8 cellular contexts compared by ENCODE assay signal in the genomic region with DNA sequence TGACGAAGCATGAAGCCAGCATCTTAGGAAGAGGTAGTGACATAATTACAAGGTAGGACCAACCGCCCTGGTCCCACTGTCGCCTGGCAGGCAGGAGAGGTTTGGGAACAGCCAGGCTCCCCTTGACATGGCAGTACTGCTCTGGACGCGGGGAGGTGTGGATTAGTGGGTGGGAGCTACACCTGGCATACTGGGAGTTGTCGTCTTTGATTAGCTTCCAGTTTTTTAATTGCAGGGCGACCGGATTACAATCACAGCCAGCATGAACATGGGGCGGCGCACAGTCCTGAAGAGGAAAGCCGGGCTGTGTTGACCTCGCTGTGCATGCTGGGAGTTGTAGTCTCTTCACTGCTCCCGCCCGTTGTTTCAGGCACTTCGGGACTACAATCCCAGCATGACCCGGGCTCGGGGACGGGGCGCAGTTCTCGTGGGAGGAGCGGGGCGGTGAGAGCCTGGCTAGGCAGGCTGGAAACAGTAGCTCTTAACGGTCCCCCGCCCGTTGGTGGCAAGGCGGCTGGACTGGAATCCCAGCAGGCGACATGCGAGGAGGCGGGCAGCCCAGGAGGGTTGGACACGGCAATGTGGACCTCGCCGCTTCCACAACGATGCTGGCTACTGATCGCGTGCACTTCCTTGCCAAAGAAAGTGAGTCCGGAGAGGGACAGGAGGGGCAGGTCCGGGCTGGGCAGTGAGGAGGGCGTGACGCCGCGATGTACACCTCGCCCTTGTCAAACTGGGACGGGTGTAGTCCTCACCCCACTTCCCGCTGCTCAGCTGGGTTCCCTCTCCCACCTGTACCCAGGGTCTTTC.
DNase-seq lines count a peak whose midpoint lies in the region; ATAC-seq, FAIRE-seq and TF ChIP-seq lines count a peak whose summit lies in the region.

No MANE protein-coding gene starts in this region.

- peak; percentile 96 for FAIRE-seq in kidney (lab: Jason Lieb, UNC)

- peak overlapping the region; percentile 82 to 98 for H3K4me3 ChIP-seq in kidney (ENCODE audit: low read length in 2 of 2)

- peak overlapping the region; percentile 87 to 92 for H3K27ac Mint-ChIP-seq in activated naive CD4-positive, alpha-beta T cell treated with anti-CD3 and anti-CD28 coated beads, Interleukin-2, amount 50 U/mL, for 72 hours

- DNase-seq in GDM1 (lab: John Stamatoyannopoulos, UW): peak; percentile 77
- peak; percentile 27 for DNase-seq in SKM-1 (lab: John Stamatoyannopoulos, UW; ENCODE audit: unreplicated experiment)
- DNase-seq in activated naive CD4-positive, alpha-beta T cell treated with anti-CD3 and anti-CD28 coated beads, Interleukin-2, amount 50 U/mL, for 72 hours (ENCODE audit: low spot score in 2 of 2): peak; percentile 54 to 91
- peak; percentile 97 for DNase-seq in kidney
- DNase-seq in stimulated activated CD4-positive, alpha-beta T cell treated with anti-CD3 and anti-CD28 coated beads, Interleukin-4, amount 100 ng/mL, for 48 hours (ENCODE audit: low read depth in 2 of 2): peak; percentile 79 to 83
- no peak for DNase-seq in NOMO-1 treated with DMSO at 0.1 percent for 48 hours (lab: John Stamatoyannopoulos, UW; ENCODE audit: unreplicated experiment)

- peaks cover 19 to 35% of the 10 kb centered on the region in 2 donors for H3K36me3 Mint-ChIP-seq in activated naive CD4-positive, alpha-beta T cell treated with anti-CD3 and anti-CD28 coated beads, Interleukin-2, amount 50 U/mL, for 72 hours

- H3K9me3 ChIP-seq in kidney (ENCODE audit: control insufficient read depth in 1 of 2, low read length in 2 of 2): no peaks in the 10 kb centered on the region

- TF ChIP-seq CTCF in kidney (IDR thresholded peaks at IDR 0.05; ENCODE audit: borderline replicate concordance, extremely low read depth, insufficient read depth): no peak

- ATAC-seq in activated naive CD4-positive, alpha-beta T cell treated with anti-CD3 and anti-CD28 coated beads, Interleukin-2, amount 50 U/mL, for 72 hours: peak; percentile 94 to 98
- ATAC-seq in HG03045 (IDR thresholded peaks at IDR 0.05; ENCODE audit: unreplicated experiment) (no peak), GM18861 (IDR thresholded peaks at IDR 0.05; ENCODE audit: unreplicated experiment) (no peak)

- no peaks in the 10 kb centered on the region for H3K36me3 ChIP-seq in kidney (ENCODE audit: control insufficient read depth in 1 of 2, insufficient read depth in 2 of 2, low read length in 2 of 2)

- peak overlapping the region in 1 of 2 donors; percentile 63 for H3K27ac ChIP-seq in kidney (ENCODE audit: low read depth in 2 of 2, low read length in 2 of 2)

- peak overlapping the region in 1 of 2 donors; percentile 58 for H3K9ac ChIP-seq in kidney (ENCODE audit: low read length in 2 of 2)

- intact Hi-C loops in kidney (cut with DNase I): no loop called here

- peaks cover 6 to 15% of the 10 kb centered on the region in 2 donors for H3K9me3 Mint-ChIP-seq in activated naive CD4-positive, alpha-beta T cell treated with anti-CD3 and anti-CD28 coated beads, Interleukin-2, amount 50 U/mL, for 72 hours

- no peaks in the 10 kb centered on the region for H3K4me1 ChIP-seq in kidney (ENCODE audit: control insufficient read depth in 1 of 2, insufficient read depth in 1 of 2, low read depth in 1 of 2, low read length in 2 of 2)

Comparison
In these comparisons a context has a peak if more than half of its experiments do, and no peak if none do; other contexts are left out.
1. ATAC-seq: peak in activated naive CD4-positive, alpha-beta T cell treated with anti-CD3 and anti-CD28 coated beads, Interleukin-2, amount 50 U/mL, for 72 hours (2 of 2); none in HG03045 (single experiment) and GM18861 (single experiment).